In the genomic region with DNA sequence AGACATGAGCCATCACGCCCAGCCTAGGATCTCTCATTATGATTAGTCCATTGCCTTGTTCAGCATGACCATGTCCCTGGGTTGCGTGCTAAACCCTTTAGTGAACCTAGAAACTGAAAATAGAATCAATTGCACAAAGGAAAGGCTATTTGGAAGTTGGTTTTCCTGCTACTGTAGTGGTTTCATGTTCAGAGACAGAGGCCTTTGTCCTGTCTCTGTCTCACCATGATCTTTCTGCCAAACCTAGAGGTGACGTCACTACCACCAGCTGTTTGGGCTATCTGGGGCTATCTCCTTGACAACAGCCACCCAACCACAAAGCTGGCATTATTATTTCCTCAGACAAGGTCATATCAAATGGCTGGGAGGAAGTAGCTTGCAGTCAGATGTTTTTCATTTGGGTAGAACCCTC, we compare ENCODE assay signal across 8 cellular contexts. TPM values are rescaled to one million over a fixed set of nuclear protein-coding genes. Genes with fewer than 3 reads are reported as not detected.
DNase-seq lines count a peak whose midpoint lies in the region; ATAC-seq, FAIRE-seq and TF ChIP-seq lines count a peak whose summit lies in the region.

No MANE protein-coding gene starts in this region.

- no peak overlapping the region for H3K27ac ChIP-seq in DND-41 (ENCODE audit: low read length)

- TF ChIP-seq CTCF in DND-41 (IDR thresholded peaks at IDR 0.05; ENCODE audit: borderline replicate concordance, extremely low read depth, low read length, poor library complexity, severe bottlenecking) (no peak), fibroblast of the aortic adventitia (IDR thresholded peaks at IDR 0.05; ENCODE audit: insufficient read depth, low read length) (no peak), D721Med (IDR thresholded peaks at IDR 0.05; ENCODE audit: insufficient read depth, missing control alignments) (no peak)

- peaks cover 21% of the 10 kb centered on the region for H3K4me1 ChIP-seq in DND-41 (ENCODE audit: insufficient read depth, low read length)

- H3K4me1 Mint-ChIP-seq in T-helper 2 cell treated with Interferon-gamma antibody and Interleukin-4, amounts not matched to agents 5 μg/mL and 100 μg/mL, for 36 hours (ENCODE audit: low read depth) = peaks cover 14% of the 10 kb centered on the region

- ATAC-seq in DND-41 (ENCODE audit: insufficient read depth, low read depth) (no peak), GM21825 (IDR thresholded peaks at IDR 0.05; ENCODE audit: unreplicated experiment) (peak; percentile 40)

- H3K9ac ChIP-seq in DND-41 (ENCODE audit: low read depth, low read length) = no peak overlapping the region

- no peaks in the 10 kb centered on the region for H3K9me3 Mint-ChIP-seq in T-helper 2 cell treated with Interferon-gamma antibody and Interleukin-4, amounts not matched to agents 5 μg/mL and 100 μg/mL, for 36 hours

- H3K36me3 Mint-ChIP-seq in T-helper 2 cell treated with Interferon-gamma antibody and Interleukin-4, amounts not matched to agents 5 μg/mL and 100 μg/mL, for 36 hours (ENCODE audit: low read depth) = peaks cover 13% of the 10 kb centered on the region

- no peak overlapping the region for H3K4me3 Mint-ChIP-seq in T-helper 2 cell treated with Interferon-gamma antibody and Interleukin-4, amounts not matched to agents 5 μg/mL and 100 μg/mL, for 36 hours

- no peak for FAIRE-seq in D721Med (lab: Jason Lieb, UNC)

- H3K27me3 Mint-ChIP-seq in T-helper 2 cell treated with Interferon-gamma antibody and Interleukin-4, amounts not matched to agents 5 μg/mL and 100 μg/mL, for 36 hours (ENCODE audit: low read depth) = peaks cover 5% of the 10 kb centered on the region

- H2AFZ ChIP-seq in DND-41 (ENCODE audit: low read depth, low read length) = peak overlapping the region; percentile 34

- H3K4me2 ChIP-seq in DND-41 (ENCODE audit: insufficient read depth, low read length) = no peak overlapping the region

- no peaks in the 10 kb centered on the region for H3K27me3 ChIP-seq in DND-41 (ENCODE audit: insufficient read depth, low read length, poor library complexity)

- H3K36me3 ChIP-seq in DND-41 (ENCODE audit: insufficient read depth, low read length) = no peaks in the 10 kb centered on the region; the same call in 1 of the 2 replicates

- DNase-seq in DND-41 (peak; percentile 50), NCI-H1092 (lab: John Stamatoyannopoulos, UW) (peak; percentile 55), fibroblast of the aortic adventitia (ENCODE audit: low read depth) (peak; percentile 84), pons (ENCODE audit: low spot score) (peak; percentile 100), NCI-H1048 (lab: John Stamatoyannopoulos, UW) (no peak), D721Med (ENCODE audit: insufficient read length, low spot score) (no peak)
- DNase-seq in T-helper 2 cell treated with Interferon-gamma antibody and Interleukin-4, amounts not matched to agents 5 μg/mL and 100 μg/mL, for 36 hours (ENCODE audit: low spot score) = peak; percentile 23

- no peaks in the 10 kb centered on the region for H4K20me1 ChIP-seq in DND-41 (ENCODE audit: insufficient read depth, low read length)

- H3K4me3 ChIP-seq in DND-41 (ENCODE audit: low read depth in 1 of 2, low read length in 2 of 2) (no peak overlapping the region), fibroblast of the aortic adventitia (ENCODE audit: low read depth, low read length) (no peak overlapping the region)

- H3K9me3 ChIP-seq in DND-41 (ENCODE audit: insufficient read depth, low read length, severe bottlenecking) = no peaks in the 10 kb centered on the region

- peaks cover 14% of the 10 kb centered on the region for H3K79me2 ChIP-seq in DND-41 (ENCODE audit: insufficient read depth, low read length)

- H3K27ac Mint-ChIP-seq in T-helper 2 cell treated with Interferon-gamma antibody and Interleukin-4, amounts not matched to agents 5 μg/mL and 100 μg/mL, for 36 hours = no peak overlapping the region

RNA-seq across cellular contexts. Expression of a gene that starts 4.0 kb away (rescaled TPM):
- total RNA-seq in fibroblast of the aortic adventitia (ENCODE audit: low replicate concordance) = 36.8 and 66.6 TPM in 2 replicates

Comparison
In these comparisons a context has a peak if more than half of its experiments do, and no peak if none do; other contexts are left out.
1. DNase-seq: peak in DND-41 (single experiment), NCI-H1092 (single experiment), T-helper 2 cell treated with Interferon-gamma antibody and Interleukin-4, amounts not matched to agents 5 μg/mL and 100 μg/mL, for 36 hours (single experiment), fibroblast of the aortic adventitia (single experiment) and pons (single experiment); none in NCI-H1048 (single experiment) and D721Med (single experiment).